ENCODE assay signal across 6 cellular contexts in the genomic region with DNA sequence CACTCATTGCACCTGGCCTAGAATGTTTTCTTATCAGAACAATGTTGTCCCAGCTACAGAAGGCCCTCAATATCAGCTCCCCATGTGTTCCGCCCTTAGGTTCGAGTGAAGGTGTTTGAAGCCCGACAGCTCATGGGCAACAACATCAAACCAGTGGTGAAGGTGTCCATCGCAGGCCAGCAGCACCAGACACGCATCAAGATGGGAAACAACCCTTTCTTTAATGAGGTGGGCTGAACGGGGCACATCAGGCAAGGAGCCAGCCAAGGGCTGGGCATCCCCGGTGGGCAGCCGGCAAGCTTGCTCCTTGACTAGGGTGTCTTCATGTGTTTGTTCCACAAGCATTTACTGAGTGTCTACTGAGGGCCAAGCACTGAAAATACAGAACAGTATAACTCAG. TPM values are rescaled to one million over a fixed set of nuclear protein-coding genes. Genes with fewer than 3 reads are reported as not detected.
"Had no signal": no experiment of that assay in that cellular context is flagged by ENCODE, and none has a peak within 500 bp of the region (broad histone marks: within the 10 kb centered on the region; RNA-seq: fewer than 3 reads in every experiment).

No MANE protein-coding gene starts in this region.

- H3K4me3 Mint-ChIP-seq: GM23338, H9 had no signal

- H3K27ac Mint-ChIP-seq: GM23338 had no signal

- H3K9me3 Mint-ChIP-seq: GM23338, H9 had no signal

- DNase-seq: H9, HCEC 1CT, IMR-90 had no signal

- H3K4me1 Mint-ChIP-seq: GM23338, H9 had no signal

- ATAC-seq: GM23338, K562 had no signal

RNA-seq across cellular contexts. Expression of gene FER1L5, which starts 9.2 kb away (rescaled TPM):
- total RNA-seq: HT-29, K562 had no signal
